8 cellular contexts compared by ENCODE assay signal in genomic region chr5:33850100-33850594, GRCh38. TPM values are rescaled to one million over a fixed set of nuclear protein-coding genes. Genes with fewer than 3 reads are reported as not detected.
DNase-seq lines count a peak whose midpoint lies in the region; ATAC-seq and TF ChIP-seq lines count a peak whose summit lies in the region.

No MANE protein-coding gene starts in this region.

- no peaks in the 10 kb centered on the region for H3K36me3 Mint-ChIP-seq in activated CD8-positive, alpha-beta T cell treated with anti-CD3 and anti-CD28 coated beads for 36 hours (ENCODE audit: low read depth)
- H3K36me3 Mint-ChIP-seq in Caco-2 (ENCODE audit: insufficient read depth, unreplicated experiment) = no peaks in the 10 kb centered on the region

- CTCF ChIA-PET in activated CD8-positive, alpha-beta T cell treated with anti-CD3 and anti-CD28 coated beads for 36 hours (lab: Charles Lee) = no interaction called here
- CTCF ChIA-PET in Caco-2 (lab: Charles Lee) = no interaction called here

- no peaks in the 10 kb centered on the region for H3K9me3 Mint-ChIP-seq in activated CD8-positive, alpha-beta T cell treated with anti-CD3 and anti-CD28 coated beads for 36 hours
- H3K9me3 Mint-ChIP-seq in Caco-2 (ENCODE audit: unreplicated experiment) = no peaks in the 10 kb centered on the region

- H3K27ac ChIP-seq in left ventricle myocardium inferior (replicated peaks) = no peak overlapping the region

- POLR2A ChIA-PET in activated CD8-positive, alpha-beta T cell treated with anti-CD3 and anti-CD28 coated beads for 36 hours (lab: Charles Lee) = no interaction called here
- POLR2A ChIA-PET in Caco-2 (lab: Charles Lee) = no interaction called here

- no peaks in the 10 kb centered on the region for H3K9me3 ChIP-seq in left ventricle myocardium inferior (replicated peaks)
- H3K9me3 ChIP-seq in Caco-2 = no peaks in the 10 kb centered on the region

- peak; percentile 92 for ATAC-seq in GM19463 (IDR thresholded peaks at IDR 0.05; ENCODE audit: unreplicated experiment)
- peak; percentile 97 for ATAC-seq in HG03457 (IDR thresholded peaks at IDR 0.05; ENCODE audit: unreplicated experiment)
- peak; percentile 97 for ATAC-seq in activated CD8-positive, alpha-beta T cell treated with anti-CD3 and anti-CD28 coated beads for 36 hours

- peaks cover 9% of the 10 kb centered on the region for H3K4me1 Mint-ChIP-seq in activated CD8-positive, alpha-beta T cell treated with anti-CD3 and anti-CD28 coated beads for 36 hours (ENCODE audit: low read depth)
- no peaks in the 10 kb centered on the region for H3K4me1 Mint-ChIP-seq in Caco-2 (ENCODE audit: low read depth, unreplicated experiment)

- H3K4me3 ChIP-seq in left ventricle myocardium inferior (no peak overlapping the region), Caco-2 (ENCODE audit: low read depth, low read length) (no peak overlapping the region)

- no peaks in the 10 kb centered on the region for H3K36me3 ChIP-seq in left ventricle myocardium inferior
- H3K36me3 ChIP-seq in Caco-2 (ENCODE audit: control insufficient read depth, insufficient read depth, low read length) = no peaks in the 10 kb centered on the region

- H3K27me3 Mint-ChIP-seq in activated CD8-positive, alpha-beta T cell treated with anti-CD3 and anti-CD28 coated beads for 36 hours = no peaks in the 10 kb centered on the region
- H3K27me3 Mint-ChIP-seq in Caco-2 (ENCODE audit: insufficient read depth, unreplicated experiment) = no peaks in the 10 kb centered on the region

- H3K4me3 Mint-ChIP-seq in activated CD8-positive, alpha-beta T cell treated with anti-CD3 and anti-CD28 coated beads for 36 hours = no peak overlapping the region
- H3K4me3 Mint-ChIP-seq in Caco-2 (ENCODE audit: unreplicated experiment) = no peak overlapping the region

- H3K4me1 ChIP-seq in left ventricle myocardium inferior = peaks cover 28% of the 10 kb centered on the region
- H3K4me1 ChIP-seq in Caco-2 = peaks cover 17% of the 10 kb centered on the region

- TF ChIP-seq CTCF in activated CD8-positive, alpha-beta T cell treated with anti-CD3 and anti-CD28 coated beads for 36 hours (IDR thresholded peaks at IDR 0.05) = no peak
- TF ChIP-seq CTCF in left ventricle myocardium inferior (IDR thresholded peaks at IDR 0.05; ENCODE audit: borderline replicate concordance) (no peak), Caco-2 (IDR thresholded peaks at IDR 0.05; ENCODE audit: insufficient read depth in 1 of 2, low read depth in 1 of 2, low read length in 1 of 2, severe bottlenecking in 1 of 2, unreplicated experiment in 1 of 2) (no peak)

- in situ Hi-C loops in Caki2 (cut with HindIII; ENCODE audit: low pct_unique_long_range_greater_than_20kb, low sequenced_read_pairs) = no loop called here

- intact Hi-C loops in activated CD8-positive, alpha-beta T cell treated with anti-CD3 and anti-CD28 coated beads for 36 hours (cut with micrococcal nuclease) = no loop called here
- intact Hi-C loops in posterior vena cava (cut with DNase I) (no loop called here), left ventricle myocardium inferior (cut with micrococcal nuclease) (no loop called here), Caco-2 (cut with micrococcal nuclease; ENCODE audit: unreplicated experiment) (no loop called here)

- DNase-seq in Caki2 (ENCODE audit: low read depth) (peak; percentile 75), left kidney (ENCODE audit: low read depth, low spot score) (peak; percentile 5), posterior vena cava (ENCODE audit: low spot score) (no peak), left ventricle myocardium inferior (no peak), Caco-2 (no peak)
- DNase-seq in activated CD8-positive, alpha-beta T cell treated with anti-CD3 and anti-CD28 coated beads for 36 hours = peak; percentile 77

- no TSS peak for BruUV-seq in Caco-2 (replicated peaks; lab: Mats Ljungman, UMichigan)

- H3K27me3 ChIP-seq in left ventricle myocardium inferior (ENCODE audit: low read depth) (peaks cover 4% of the 10 kb centered on the region), Caco-2 (replicated peaks; ENCODE audit: control insufficient read depth, insufficient read depth, low read length) (no peaks in the 10 kb centered on the region)

- H3K27ac Mint-ChIP-seq in activated CD8-positive, alpha-beta T cell treated with anti-CD3 and anti-CD28 coated beads for 36 hours = peak overlapping the region; percentile 37
- no peak overlapping the region for H3K27ac Mint-ChIP-seq in Caco-2 (ENCODE audit: unreplicated experiment)

RNA-seq across cellular contexts. Expression of gene ADAMTS12, which starts 41.6 kb away (rescaled TPM):
- not detected in 2 replicates for total RNA-seq in Caki2 (2014; rRNA removed; shearing (Covaris generic); ENCODE audit: low replicate concordance)
- total RNA-seq in activated CD8-positive, alpha-beta T cell treated with anti-CD3 and anti-CD28 coated beads for 36 hours = not detected
- total RNA-seq in posterior vena cava = 1 to 10 TPM; 5.9 to 7.1 TPM
- total RNA-seq in left ventricle myocardium inferior = 0.85 TPM
- 0.35 TPM in 1 of 2 replicates, not detected in the other for total RNA-seq in Caco-2 (2022)

Comparison
In these comparisons a context has a peak if more than half of its experiments do, and no peak if none do; other contexts are left out.
1. DNase-seq: peak in Caki2 (single experiment), activated CD8-positive, alpha-beta T cell treated with anti-CD3 and anti-CD28 coated beads for 36 hours (single experiment) and left kidney (single experiment); none in posterior vena cava (single experiment), left ventricle myocardium inferior (single experiment) and Caco-2 (0 of 2).
2. Peak in every context shown above with its lines, with median percentiles within 50 percentile points of each other: ATAC-seq.